Comparison of ENCODE assay signal across 8 cellular contexts in genomic region chr5:81787843-81788242, GRCh38. TPM values are rescaled to one million over a fixed set of nuclear protein-coding genes. Genes with fewer than 3 reads are reported as not detected.
A peak's percentile ranks its signal among the peaks of the same experiment; 100 is the strongest.
DNase-seq lines count a peak whose midpoint lies in the region; ATAC-seq and TF ChIP-seq lines count a peak whose summit lies in the region.

No MANE protein-coding gene starts in this region.

- peaks cover 2% of the 10 kb centered on the region for H3K27me3 Mint-ChIP-seq in activated CD4-positive, alpha-beta T cell treated with anti-CD3 and anti-CD28 coated beads, Interleukin-2, amount 10 ng/mL, durations not matched to agents 24 days and 14 days
- peaks cover 4% of the 10 kb centered on the region for H3K27me3 Mint-ChIP-seq in T-helper 2 cell treated with Interferon-gamma antibody and Interleukin-4, amounts not matched to agents 5 μg/mL and 100 μg/mL, for 36 hours (ENCODE audit: low read depth)

- TF ChIP-seq CTCF in cardiac fibroblast (IDR thresholded peaks at IDR 0.05; ENCODE audit: low read depth, low read length): no peak
- TF ChIP-seq CTCF in lung (IDR thresholded peaks at IDR 0.05; ENCODE audit: control extremely low read depth, extremely low read depth): no peak

- no peaks in the 10 kb centered on the region for H3K27me3 ChIP-seq in lung (ENCODE audit: control insufficient read depth, insufficient read depth)
- H3K27me3 ChIP-seq in aorta (ENCODE audit: control insufficient read depth in 1 of 2, insufficient read depth in 2 of 2, low read length in 1 of 2): no peaks in the 10 kb centered on the region

- 5 to 6% methylated on average over 3 of the region's 3 CpGs for WGBS in lung, 2 donors
- WGBS in aorta, 2 donors: 4 to 6% methylated on average over 3 of the region's 3 CpGs

- H3K36me3 ChIP-seq in lung (ENCODE audit: control insufficient read depth in 2 of 2, insufficient read depth in 2 of 2, low read length in 2 of 2): no peaks in the 10 kb centered on the region
- H3K36me3 ChIP-seq in aorta (ENCODE audit: control insufficient read depth in 1 of 2, insufficient read depth in 2 of 2, low read length in 1 of 2): no peaks in the 10 kb centered on the region

- intact Hi-C loops in activated CD4-positive, alpha-beta T cell treated with anti-CD3 and anti-CD28 coated beads, Interleukin-2, amount 10 ng/mL, durations not matched to agents 24 days and 14 days (cut with micrococcal nuclease): no loop called here
- intact Hi-C loops in aorta (cut with DNase I): loop anchor here (1.0 to 2.0 kb wide), 3 partner anchors 37 to 63 kb away; partner anchors contain the start of gene SSBP2 (in 2 of the 2)

- no peaks in the 10 kb centered on the region for H3K9me3 ChIP-seq in lung (ENCODE audit: control insufficient read depth in 2 of 2, insufficient read depth in 1 of 2, low read length in 1 of 2)
- no peaks in the 10 kb centered on the region for H3K9me3 ChIP-seq in aorta (ENCODE audit: control insufficient read depth, low read length)

- no peaks in the 10 kb centered on the region for H3K4me1 Mint-ChIP-seq in activated CD4-positive, alpha-beta T cell treated with anti-CD3 and anti-CD28 coated beads, Interleukin-2, amount 10 ng/mL, durations not matched to agents 24 days and 14 days
- peaks cover 3% of the 10 kb centered on the region for H3K4me1 Mint-ChIP-seq in T-helper 2 cell treated with Interferon-gamma antibody and Interleukin-4, amounts not matched to agents 5 μg/mL and 100 μg/mL, for 36 hours (ENCODE audit: low read depth)

- H3K27ac ChIP-seq in lung (ENCODE audit: low read depth in 1 of 2, low read length in 1 of 2) (peak overlapping the region in 1 of 2 donors; percentile 64), aorta (ENCODE audit: low read depth in 1 of 2, low read length in 2 of 2) (no peak overlapping the region)

- H3K4me1 ChIP-seq in lung (ENCODE audit: control insufficient read depth in 2 of 2, insufficient read depth in 2 of 2, low read length in 2 of 2) (peaks cover 1 to 9% of the 10 kb centered on the region in 2 donors), aorta (ENCODE audit: control insufficient read depth in 1 of 2, insufficient read depth in 2 of 2, low read length in 2 of 2) (peaks cover 4 to 6% of the 10 kb centered on the region in 2 donors)

- ATAC-seq in lung (ENCODE audit: insufficient read depth, low FRiP score): peak; percentile 28
- ATAC-seq in aorta (ENCODE audit: low FRiP score): peak; percentile 86
- no peak for ATAC-seq in left lobe of liver

- H3K36me3 Mint-ChIP-seq in activated CD4-positive, alpha-beta T cell treated with anti-CD3 and anti-CD28 coated beads, Interleukin-2, amount 10 ng/mL, durations not matched to agents 24 days and 14 days (ENCODE audit: low read depth): no peaks in the 10 kb centered on the region
- no peaks in the 10 kb centered on the region for H3K36me3 Mint-ChIP-seq in T-helper 2 cell treated with Interferon-gamma antibody and Interleukin-4, amounts not matched to agents 5 μg/mL and 100 μg/mL, for 36 hours (ENCODE audit: low read depth)

- no peak overlapping the region for H3K4me3 Mint-ChIP-seq in activated CD4-positive, alpha-beta T cell treated with anti-CD3 and anti-CD28 coated beads, Interleukin-2, amount 10 ng/mL, durations not matched to agents 24 days and 14 days
- no peak overlapping the region for H3K4me3 Mint-ChIP-seq in T-helper 2 cell treated with Interferon-gamma antibody and Interleukin-4, amounts not matched to agents 5 μg/mL and 100 μg/mL, for 36 hours

- no peak overlapping the region for H3K27ac Mint-ChIP-seq in activated CD4-positive, alpha-beta T cell treated with anti-CD3 and anti-CD28 coated beads, Interleukin-2, amount 10 ng/mL, durations not matched to agents 24 days and 14 days
- no peak overlapping the region for H3K27ac Mint-ChIP-seq in T-helper 2 cell treated with Interferon-gamma antibody and Interleukin-4, amounts not matched to agents 5 μg/mL and 100 μg/mL, for 36 hours

- H3K9me3 Mint-ChIP-seq in activated CD4-positive, alpha-beta T cell treated with anti-CD3 and anti-CD28 coated beads, Interleukin-2, amount 10 ng/mL, durations not matched to agents 24 days and 14 days: no peaks in the 10 kb centered on the region
- no peaks in the 10 kb centered on the region for H3K9me3 Mint-ChIP-seq in T-helper 2 cell treated with Interferon-gamma antibody and Interleukin-4, amounts not matched to agents 5 μg/mL and 100 μg/mL, for 36 hours

- DNase-seq in activated CD4-positive, alpha-beta T cell treated with anti-CD3 and anti-CD28 coated beads, Interleukin-2, amount 10 ng/mL, durations not matched to agents 24 days and 14 days: peak; percentile 49
- DNase-seq in activated CD4-positive, alpha-beta T cell treated with anti-CD3 and anti-CD28 coated beads, Interleukin-2, amount 50 U/mL, for 1 hour: no peak
- peak; percentile 84 to 85 for DNase-seq in cardiac fibroblast (ENCODE audit: low read depth in 2 of 2)
- peak; percentile 67 for DNase-seq in lung (ENCODE audit: low spot score)
- DNase-seq in aorta: peak in 1 of 2 donors; percentile 71
- no peak for DNase-seq in T-helper 2 cell treated with Interferon-gamma antibody and Interleukin-4, amounts not matched to agents 5 μg/mL and 100 μg/mL, for 36 hours (ENCODE audit: low spot score)
- DNase-seq in left lobe of liver (ENCODE audit: low spot score): no peak
- no peak for DNase-seq in activated CD4-positive, alpha-beta T cell treated with anti-CD3 and anti-CD28 coated beads, Interleukin-2, amount 50 U/mL, for 4 hours

- H3K4me3 ChIP-seq in cardiac fibroblast (replicated peaks in 1 of 2; ENCODE audit: low read depth in 2 of 2, low read length in 2 of 2): no peak overlapping the region
- H3K4me3 ChIP-seq in lung: no peak overlapping the region
- H3K4me3 ChIP-seq in aorta (ENCODE audit: low read length in 2 of 2): no peak overlapping the region

RNA-seq across cellular contexts. Expression of gene SSBP2, which starts 36.9 kb away (rescaled TPM):
- total RNA-seq in activated CD4-positive, alpha-beta T cell treated with anti-CD3 and anti-CD28 coated beads, Interleukin-2, amount 10 ng/mL, durations not matched to agents 24 days and 14 days: 13.1 and 13.4 TPM in 2 replicates
- total RNA-seq in lung (10 to 100 TPM; 36.2 to 99.9 TPM), aorta (10 to 100 TPM; 73.7 to 92.0 TPM), left lobe of liver (3.8 TPM)
- polyA plus RNA-seq in lung (10 to 100 TPM; 17.2 to 18.4 TPM), aorta (10 to 100 TPM; 36.2 to 60.9 TPM)

Comparison
In these comparisons a context has a peak if more than half of its experiments do, and no peak if none do; other contexts are left out.
1. DNase-seq: peak in activated CD4-positive, alpha-beta T cell treated with anti-CD3 and anti-CD28 coated beads, Interleukin-2, amount 10 ng/mL, durations not matched to agents 24 days and 14 days (single experiment), cardiac fibroblast (2 of 2) and lung (single experiment); none in activated CD4-positive, alpha-beta T cell treated with anti-CD3 and anti-CD28 coated beads, Interleukin-2, amount 50 U/mL, for 1 hour (single experiment), T-helper 2 cell treated with Interferon-gamma antibody and Interleukin-4, amounts not matched to agents 5 μg/mL and 100 μg/mL, for 36 hours (single experiment), left lobe of liver (single experiment) and activated CD4-positive, alpha-beta T cell treated with anti-CD3 and anti-CD28 coated beads, Interleukin-2, amount 50 U/mL, for 4 hours (0 of 2).